10 cellular contexts compared by ENCODE assay signal in genomic region chr5:112396430-112396829, GRCh38. TPM values are rescaled to one million over a fixed set of nuclear protein-coding genes. Genes with fewer than 3 reads are reported as not detected.
"Had no signal": no experiment of that assay in that cellular context is flagged by ENCODE, and none has a peak within 500 bp of the region (broad histone marks: within the 10 kb centered on the region; RNA-seq: fewer than 3 reads in every experiment).

No MANE protein-coding gene starts in this region.

- H3K9me3 ChIP-seq: HAP-1 had no signal

- ATAC-seq: HCT116, K562 had no signal

- H3K27ac ChIP-seq: GM23248, HL-60 had no signal

- H3K4me3 ChIP-seq: GM23248, HAP-1, K562 had no signal

- DNase-seq: GM23248, GOT3, H7, HFFc6, IMR-90 had no signal

- H3K9ac ChIP-seq: GM23248 had no signal

- H3K36me3 ChIP-seq: HAP-1 had no signal

- H2AFZ ChIP-seq: GM23248 had no signal

- H3K4me1 ChIP-seq: HAP-1 had no signal

RNA-seq across cellular contexts. Expression of gene EPB41L4A, which starts 22.6 kb away (rescaled TPM):
- total RNA-seq: HT1080 had no signal
